ENCODE assay signal across 12 cellular contexts in genomic region chr9:131728546-131728910, GRCh38. TPM values are rescaled to one million over a fixed set of nuclear protein-coding genes. Genes with fewer than 3 reads are reported as not detected.
A peak's percentile ranks its signal among the peaks of the same experiment; 100 is the strongest.
DNase-seq lines count a peak whose midpoint lies in the region; ATAC-seq, FAIRE-seq and TF ChIP-seq lines count a peak whose summit lies in the region.
"Had no signal": no experiment of that assay in that cellular context is flagged by ENCODE, and none has a peak within 500 bp of the region (broad histone marks: within the 10 kb centered on the region; RNA-seq: fewer than 3 reads in every experiment).

No MANE protein-coding gene starts in this region.

- peak; percentile 31 for ATAC-seq in activated T-helper 17 cell treated with anti-CD3 and anti-CD28 coated beads, Interleukin-2, amount 50 U/mL, for 72 hours (replicated peaks)
- no peak for ATAC-seq in HG03342 (IDR thresholded peaks at IDR 0.05; ENCODE audit: unreplicated experiment)
- ATAC-seq: HCT116 had no signal

- H4K12ac ChIP-seq in trophoblast cell (ENCODE audit: low read depth, low read length): no peak overlapping the region

- H3K9me3 ChIP-seq in kidney (ENCODE audit: control insufficient read depth in 1 of 2, low read length in 2 of 2): no peaks in the 10 kb centered on the region
- no peaks in the 10 kb centered on the region for H3K9me3 ChIP-seq in subcutaneous abdominal adipose tissue (ENCODE audit: control insufficient read depth in 5 of 5, low read length in 5 of 5)
- H3K9me3 ChIP-seq in trophoblast cell (ENCODE audit: insufficient read depth, low read depth, low read length): no peaks in the 10 kb centered on the region
- H3K9me3 ChIP-seq: A549 had no signal

- no peak overlapping the region for H3K23ac ChIP-seq in trophoblast cell (ENCODE audit: low read length)

- TF ChIP-seq CTCF in kidney (IDR thresholded peaks at IDR 0.05; ENCODE audit: borderline replicate concordance, extremely low read depth, insufficient read depth): no peak

- H3K27ac ChIP-seq in kidney (ENCODE audit: low read depth in 2 of 2, low read length in 2 of 2) (peak overlapping the region; percentile 49 to 53), subcutaneous abdominal adipose tissue (ENCODE audit: low read depth, low read length) (peak overlapping the region; percentile 0), trophoblast cell (ENCODE audit: low read depth, low read length) (no peak overlapping the region)
- H3K27ac ChIP-seq: parathyroid adenoma had no signal

- H3K18ac ChIP-seq in trophoblast cell (ENCODE audit: low read length): no peak overlapping the region

- no peak overlapping the region for H3K4ac ChIP-seq in trophoblast cell (ENCODE audit: low read depth, low read length)

- H2BK12ac ChIP-seq in trophoblast cell (ENCODE audit: low read length): no peak overlapping the region

- DNase-seq in activated CD4-positive, alpha-beta T cell treated with anti-CD3 and anti-CD28 coated beads, Interleukin-2, amount 10 ng/mL, durations not matched to agents 7 days and 5 days: no peak
- DNase-seq in activated CD4-positive, alpha-beta T cell treated with anti-CD3 and anti-CD28 coated beads, Interleukin-2, amount 50 U/mL, for 1 hour: no peak
- DNase-seq in kidney: no peak
- DNase-seq in activated gamma-delta T cell (lab: John Stamatoyannopoulos, UW): no peak
- DNase-seq in trophoblast cell: no peak
- DNase-seq: foreskin fibroblast had no signal

- CTCF ChIA-PET in activated CD4-positive, alpha-beta T cell treated with anti-CD3 and anti-CD28 coated beads, Interleukin-2, amount 10 ng/mL, durations not matched to agents 7 days and 5 days (lab: Charles Lee): interaction anchor here (0.9 to 2.5 kb wide), 6 partner anchors 11 to 216 kb away, joined by 3 to 9 read pairs (median 4); no protein-coding TSS in a partner anchor

- H3K36me3 Mint-ChIP-seq in activated CD4-positive, alpha-beta T cell treated with anti-CD3 and anti-CD28 coated beads, Interleukin-2, amount 10 ng/mL, durations not matched to agents 7 days and 5 days (ENCODE audit: low read depth): peaks cover 31% of the 10 kb centered on the region
- peaks cover 56% of the 10 kb centered on the region for H3K36me3 Mint-ChIP-seq in activated T-helper 17 cell treated with anti-CD3 and anti-CD28 coated beads, Interleukin-2, amount 50 U/mL, for 72 hours (ENCODE audit: low read depth)

- no peaks in the 10 kb centered on the region for H3K79me1 ChIP-seq in trophoblast cell (ENCODE audit: low read length)

- peak overlapping the region in 1 of 2 donors; percentile 7 for H3K9ac ChIP-seq in kidney (ENCODE audit: low read length in 2 of 2)
- peak overlapping the region in 3 of 5 donors; percentile 6 to 53 (median 8) for H3K9ac ChIP-seq in subcutaneous abdominal adipose tissue (ENCODE audit: low read length in 5 of 5)
- H3K9ac ChIP-seq in trophoblast cell (ENCODE audit: low read length): no peak overlapping the region
- H3K9ac ChIP-seq: parathyroid adenoma had no signal

- H3K4me3 Mint-ChIP-seq in activated CD4-positive, alpha-beta T cell treated with anti-CD3 and anti-CD28 coated beads, Interleukin-2, amount 10 ng/mL, durations not matched to agents 7 days and 5 days: peak overlapping the region; percentile 55
- H3K4me3 Mint-ChIP-seq in activated T-helper 17 cell treated with anti-CD3 and anti-CD28 coated beads, Interleukin-2, amount 50 U/mL, for 72 hours: peak overlapping the region; percentile 87

- H3K27me3 Mint-ChIP-seq in activated CD4-positive, alpha-beta T cell treated with anti-CD3 and anti-CD28 coated beads, Interleukin-2, amount 10 ng/mL, durations not matched to agents 7 days and 5 days: no peaks in the 10 kb centered on the region
- no peaks in the 10 kb centered on the region for H3K27me3 Mint-ChIP-seq in activated T-helper 17 cell treated with anti-CD3 and anti-CD28 coated beads, Interleukin-2, amount 50 U/mL, for 72 hours

- no peak overlapping the region for H2AFZ ChIP-seq in trophoblast cell (ENCODE audit: insufficient read depth, low read length, poor library complexity)
- H2AFZ ChIP-seq: parathyroid adenoma had no signal

- H3K27me3 ChIP-seq in subcutaneous abdominal adipose tissue (ENCODE audit: control insufficient read depth in 5 of 5, insufficient read depth in 4 of 5, low read length in 5 of 5): no peaks in the 10 kb centered on the region
- H3K27me3 ChIP-seq in trophoblast cell (ENCODE audit: insufficient read depth, low read length): no peaks in the 10 kb centered on the region

- H4K8ac ChIP-seq in trophoblast cell (ENCODE audit: low read depth, low read length): no peak overlapping the region

- no CpG with 5 or more reads among the region's 4 CpGs for WGBS in trophoblast cell (ENCODE audit: extremely low coverage, insufficient coverage, insufficient read length)

- no peak overlapping the region for H2BK120ac ChIP-seq in trophoblast cell (ENCODE audit: insufficient read depth, low read length, poor library complexity)

- H3K4me2 ChIP-seq in trophoblast cell (ENCODE audit: low read length): no peak overlapping the region

- H3K4me1 ChIP-seq in kidney (ENCODE audit: control insufficient read depth in 1 of 2, insufficient read depth in 1 of 2, low read depth in 1 of 2, low read length in 2 of 2): peaks cover 38% of the 10 kb centered on the region in 2 donors
- H3K4me1 ChIP-seq in subcutaneous abdominal adipose tissue (ENCODE audit: control insufficient read depth in 5 of 5, insufficient read depth in 5 of 5, low read length in 5 of 5): peaks cover 15 to 67% (median 61%) of the 10 kb centered on the region in 5 donors
- H3K4me1 ChIP-seq in trophoblast cell (ENCODE audit: control insufficient read depth in 1 of 2, insufficient read depth in 2 of 2, low read length in 2 of 2): peaks cover 16 to 30% of the 10 kb centered on the region in 2 experiments
- H3K4me1 ChIP-seq: parathyroid adenoma had no signal

- H4K91ac ChIP-seq in trophoblast cell (ENCODE audit: low read depth, low read length): no peak overlapping the region

- H3K9me3 Mint-ChIP-seq in activated CD4-positive, alpha-beta T cell treated with anti-CD3 and anti-CD28 coated beads, Interleukin-2, amount 10 ng/mL, durations not matched to agents 7 days and 5 days: no peaks in the 10 kb centered on the region
- H3K9me3 Mint-ChIP-seq in activated T-helper 17 cell treated with anti-CD3 and anti-CD28 coated beads, Interleukin-2, amount 50 U/mL, for 72 hours: no peaks in the 10 kb centered on the region

- peaks cover 25% of the 10 kb centered on the region for H3K79me2 ChIP-seq in trophoblast cell (ENCODE audit: control insufficient read depth, insufficient read depth, low read length, poor library complexity)

- POLR2A ChIA-PET in activated CD4-positive, alpha-beta T cell treated with anti-CD3 and anti-CD28 coated beads, Interleukin-2, amount 10 ng/mL, durations not matched to agents 7 days and 5 days (lab: Charles Lee): no interaction called here

- H2AK5ac ChIP-seq in trophoblast cell (ENCODE audit: low read length): no peak overlapping the region

- FAIRE-seq in kidney (lab: Jason Lieb, UNC): no peak
- FAIRE-seq: A549 had no signal

- H3K36me3 ChIP-seq in kidney (ENCODE audit: control insufficient read depth in 1 of 2, insufficient read depth in 2 of 2, low read length in 2 of 2) (no peaks in the 10 kb centered on the region), subcutaneous abdominal adipose tissue (ENCODE audit: control insufficient read depth in 5 of 5, insufficient read depth in 5 of 5, low read length in 5 of 5) (no peaks in the 10 kb centered on the region), trophoblast cell (ENCODE audit: control insufficient read depth in 1 of 2, insufficient read depth in 2 of 2, low read length in 2 of 2) (no peaks in the 10 kb centered on the region)

- H3K4me3 ChIP-seq in kidney (ENCODE audit: low read length in 2 of 2) (no peak overlapping the region), subcutaneous abdominal adipose tissue (ENCODE audit: low read depth in 1 of 5, low read length in 5 of 5) (no peak overlapping the region), trophoblast cell (ENCODE audit: low read depth, low read length) (no peak overlapping the region)
- H3K4me3 ChIP-seq: A549 had no signal

- no peak overlapping the region for H2BK5ac ChIP-seq in trophoblast cell (ENCODE audit: low read depth, low read length, poor library complexity)

- intact Hi-C loops in kidney (cut with DNase I): no loop called here

- H3K4me1 Mint-ChIP-seq in activated CD4-positive, alpha-beta T cell treated with anti-CD3 and anti-CD28 coated beads, Interleukin-2, amount 10 ng/mL, durations not matched to agents 7 days and 5 days: peaks cover 89% of the 10 kb centered on the region
- H3K4me1 Mint-ChIP-seq in activated T-helper 17 cell treated with anti-CD3 and anti-CD28 coated beads, Interleukin-2, amount 50 U/mL, for 72 hours: peaks cover 55% of the 10 kb centered on the region

- no peak overlapping the region for H3K14ac ChIP-seq in trophoblast cell (ENCODE audit: low read length)

- H3K27ac Mint-ChIP-seq in activated CD4-positive, alpha-beta T cell treated with anti-CD3 and anti-CD28 coated beads, Interleukin-2, amount 10 ng/mL, durations not matched to agents 7 days and 5 days: peak overlapping the region; percentile 98
- H3K27ac Mint-ChIP-seq in activated T-helper 17 cell treated with anti-CD3 and anti-CD28 coated beads, Interleukin-2, amount 50 U/mL, for 72 hours: peak overlapping the region; percentile 95

RNA-seq across cellular contexts. Expression of gene RAPGEF1, which starts 11.3 kb away (rescaled TPM):
- total RNA-seq in activated CD4-positive, alpha-beta T cell treated with anti-CD3 and anti-CD28 coated beads, Interleukin-2, amount 10 ng/mL, durations not matched to agents 7 days and 5 days: 100 to 1,000 TPM; 128 to 129 TPM
- 100 to 1,000 TPM; 147 to 167 TPM for total RNA-seq in activated T-helper 17 cell treated with anti-CD3 and anti-CD28 coated beads, Interleukin-2, amount 50 U/mL, for 72 hours
- 79.7 TPM for total RNA-seq in kidney
- 15.5 TPM for polyA plus RNA-seq in kidney (ENCODE audit: insufficient read depth, low read depth, low replicate concordance)
- polyA plus RNA-seq in trophoblast cell (2013): 77.7 and 79.5 TPM in 2 replicates
